Comparison of ENCODE assay signal across 8 cellular contexts in genomic region chr19:41397086-41398041, GRCh38. TPM values are rescaled to one million over a fixed set of nuclear protein-coding genes. Genes with fewer than 3 reads are reported as not detected.
DNase-seq lines count a peak whose midpoint lies in the region; ATAC-seq and TF ChIP-seq lines count a peak whose summit lies in the region.

TSS of gene BCKDHA (plus strand) at chr19:41397818. CDS start at chr19:41397828, 10 bp downstream.
TSS of gene EXOSC5 (minus strand) at chr19:41397359. CDS start at chr19:41397328, 31 bp downstream.

- POLR2A ChIA-PET in activated CD8-positive, alpha-beta memory T cell treated with anti-CD3 and anti-CD28 coated beads for 36 hours (lab: Charles Lee), result no interaction called here

- CTCF ChIA-PET in activated CD8-positive, alpha-beta memory T cell treated with anti-CD3 and anti-CD28 coated beads for 36 hours (lab: Charles Lee), result interaction anchor here (0.7 kb wide), 1 partner anchor 30 kb away, joined by 3 read pairs; no protein-coding TSS in a partner anchor

- peaks cover 5 to 12% of the 10 kb centered on the region in 2 donors for H3K4me1 ChIP-seq in lung (ENCODE audit: control insufficient read depth in 2 of 2, insufficient read depth in 2 of 2, low read length in 2 of 2)

- peak within 1 kb of the TSS; percentile 92 for H3K4me3 ChIP-seq in lung

- peak within 1 kb of the TSS; percentile 88 to 90 for H3K27ac ChIP-seq in lung (ENCODE audit: low read depth in 1 of 2, low read length in 1 of 2)

- H3K9me3 ChIP-seq in lung (ENCODE audit: control insufficient read depth in 2 of 2, insufficient read depth in 1 of 2, low read length in 1 of 2), result no peaks in the 10 kb centered on the region

- H3K36me3 ChIP-seq in lung (ENCODE audit: control insufficient read depth in 2 of 2, insufficient read depth in 2 of 2, low read length in 2 of 2), result no peaks in the 10 kb centered on the region

- H3K27me3 ChIP-seq in lung (ENCODE audit: control insufficient read depth, insufficient read depth), result no peaks in the 10 kb centered on the region

- 0 to 1% methylated on average over 50 of the region's 50 CpGs for WGBS in lung, 2 donors

- TF ChIP-seq CTCF in GM20000 (IDR thresholded peaks at IDR 0.05; ENCODE audit: extremely low read depth, missing control alignments), result no peak
- no peak for TF ChIP-seq CTCF in lung (IDR thresholded peaks at IDR 0.05; ENCODE audit: control extremely low read depth, extremely low read depth)

- ATAC-seq in lung (ENCODE audit: insufficient read depth, low FRiP score), result peak; percentile 97

- DNase-seq in CMK (ENCODE audit: low read depth) (peak; percentile 99), GM20000 (ENCODE audit: low spot score) (peak; percentile 97), HT-29 (ENCODE audit: low spot score) (peak; percentile 100), NOMO-1 (lab: John Stamatoyannopoulos, UW; ENCODE audit: unreplicated experiment in 2 of 2) (peak; percentile 99), lung (ENCODE audit: low spot score) (peak; percentile 99)
- DNase-seq in effector CD8-positive, alpha-beta T cell (lab: John Stamatoyannopoulos, UW), result peak; percentile 99
- peak; percentile 93 to 98 (median 98) for DNase-seq in stimulated activated CD4-positive, alpha-beta T cell treated with anti-CD3 and anti-CD28 coated beads, TNF-alpha, amount 100 ng/mL, for 4 hours (ENCODE audit: low read depth in 3 of 3)

RNA-seq across cellular contexts. Expression of gene BCKDHA, which starts in this region (rescaled TPM):
- total RNA-seq in HT-29 (2014; rRNA removed; shearing (Covaris generic)), result 202 and 212 TPM in 2 replicates
- 10 to 100 TPM; 21.5 to 24.8 TPM for total RNA-seq in activated CD8-positive, alpha-beta memory T cell treated with anti-CD3 and anti-CD28 coated beads for 36 hours
- total RNA-seq in lung, result 10 to 100 TPM; 38.9 to 39.2 TPM
- 10 to 100 TPM; 19.7 to 54.5 TPM for polyA plus RNA-seq in lung

RNA-seq across cellular contexts. Expression of gene EXOSC5, which starts in this region (rescaled TPM):
- total RNA-seq in HT-29 (2014; rRNA removed; shearing (Covaris generic)), result 101 and 108 TPM in 2 replicates
- 10 to 100 TPM; 52.2 to 57.6 TPM for total RNA-seq in activated CD8-positive, alpha-beta memory T cell treated with anti-CD3 and anti-CD28 coated beads for 36 hours
- total RNA-seq in lung, result 10 to 100 TPM in 1 of 2 donors, 1 to 10 TPM in 1; 6.3 to 21.6 TPM
- polyA plus RNA-seq in lung, result 10 to 100 TPM; 32.6 to 34.4 TPM

Comparison
In these comparisons a context has a peak if more than half of its experiments do, and no peak if none do; other contexts are left out.
1. Peak in every context shown above with its lines: DNase-seq, ATAC-seq, H3K4me3 ChIP-seq and H3K27ac ChIP-seq.